ENCODE assay signal across 22 cellular contexts in genomic region chr5:68484307-68485068, GRCh38.
DNase-seq lines count a peak whose midpoint lies in the region; ATAC-seq and TF ChIP-seq lines count a peak whose summit lies in the region.
"Had no signal": no experiment of that assay in that cellular context is flagged by ENCODE, and none has a peak within 500 bp of the region (broad histone marks: within the 10 kb centered on the region; RNA-seq: fewer than 3 reads in every experiment).

No MANE protein-coding gene starts in this region.

- H3F3A ChIP-seq in GM23338 (replicated peaks; ENCODE audit: low read depth): no peaks in the 10 kb centered on the region

- H3K27ac ChIP-seq in brain microvascular endothelial cell: peak overlapping the region; percentile 32
- H3K27ac ChIP-seq in GM23338 (ENCODE audit: low read depth): no peak overlapping the region
- H3K27ac ChIP-seq in thyroid gland: no peak overlapping the region
- H3K27ac ChIP-seq: coronary artery, left lung, neutrophil, tibial nerve, WERI-Rb-1 had no signal

- TF ChIP-seq POLR2A in thyroid gland (IDR thresholded peaks at IDR 0.05): no peak

- intact Hi-C loops in thyroid gland (cut with DNase I): no loop called here

- peaks cover 20% of the 10 kb centered on the region for H3K9me2 ChIP-seq in GM23338 (ENCODE audit: insufficient read depth)

- H2AFZ ChIP-seq in GM23338: no peak overlapping the region

- H3K4me1 Mint-ChIP-seq in GM23338: no peaks in the 10 kb centered on the region

- H3K4me1 ChIP-seq in GM23338 (ENCODE audit: insufficient read depth) (no peaks in the 10 kb centered on the region), thyroid gland (no peaks in the 10 kb centered on the region)
- H3K4me1 ChIP-seq: left lung had no signal

- H3K9me3 Mint-ChIP-seq in GM23338: peaks cover 12% of the 10 kb centered on the region; the same call in 2 of the 3 replicates

- H3K4me3 ChIP-seq in HFF-Myc (replicated peaks; ENCODE audit: low read depth, low read length) (no peak overlapping the region), brain microvascular endothelial cell (ENCODE audit: low read depth, low read length) (no peak overlapping the region), GM23338 (no peak overlapping the region), thyroid gland (replicated peaks in 1 of 3) (no peak overlapping the region)
- H3K4me3 ChIP-seq: coronary artery, left lung, MG63, tibial nerve had no signal

- peak; percentile 86 for DNase-seq in AG09319 (ENCODE audit: extremely low read depth, low read depth)
- peak; percentile 56 for DNase-seq in HFF-Myc (ENCODE audit: extremely low read depth, low read depth)
- DNase-seq in brain microvascular endothelial cell: peak; percentile 20
- DNase-seq in iris pigment epithelial cell (ENCODE audit: low read depth): peak; percentile 84
- DNase-seq in GM23338 (ENCODE audit: low spot score): no peak
- no peak for DNase-seq in COLO829 (ENCODE audit: low spot score)
- DNase-seq in thyroid gland: no peak
- DNase-seq in 8988T: no peak
- DNase-seq: activated CD4-positive, alpha-beta T cell treated with anti-CD3 and anti-CD28 coated beads, Interleukin-2, amount 50 U/mL, for 4 hours; activated T-cell treated with anti-CD3 and anti-CD28 coated beads for 4 hours; AML-193; Calu3; left lung; MG63; NCI-H187; SIG-M5; stimulated activated naive CD4-positive, alpha-beta T cell treated with Interleukin-2 at 50 U/mL for 16 hours; WERI-Rb-1 had no signal

- no peak overlapping the region for H3K27ac Mint-ChIP-seq in GM23338
- H3K27ac Mint-ChIP-seq: T-helper 1 cell treated with Interleukin-12 subunit alpha and Interleukin-12 subunit beta and Interleukin-4 antibody, amounts not matched to agents 30 μg/mL and 1 μg/mL, for 36 hours had no signal

- H3K36me3 ChIP-seq in brain microvascular endothelial cell (replicated peaks) (no peaks in the 10 kb centered on the region), GM23338 (ENCODE audit: insufficient read depth) (peaks cover 6% of the 10 kb centered on the region; the same call in 1 of the 2 replicates), thyroid gland (no peaks in the 10 kb centered on the region)
- H3K36me3 ChIP-seq: left lung, MG63, neutrophil, tibial nerve, WERI-Rb-1 had no signal

- H3K4me2 ChIP-seq in GM23338: no peak overlapping the region

- ATAC-seq in GM23338: no peak
- ATAC-seq: left lung had no signal

- in situ Hi-C loops in brain microvascular endothelial cell (cut with HindIII; ENCODE audit: low pct_ligation_motif_present, low sequenced_read_pairs): no loop called here

- WGBS in thyroid gland, 2 donors: 86 to 87% methylated on average over 4 of the region's 4 CpGs

- no peaks in the 10 kb centered on the region for H3K27me3 ChIP-seq in brain microvascular endothelial cell (replicated peaks)
- no peaks in the 10 kb centered on the region for H3K27me3 ChIP-seq in GM23338 (ENCODE audit: insufficient read depth)
- no peaks in the 10 kb centered on the region for H3K27me3 ChIP-seq in thyroid gland
- H3K27me3 ChIP-seq: left lung, MG63, neutrophil, tibial nerve had no signal

- H3K27me3 Mint-ChIP-seq in GM23338 (ENCODE audit: insufficient read depth, low read depth, poor library complexity): peaks cover 5% of the 10 kb centered on the region

- no peak overlapping the region for H3K4me3 Mint-ChIP-seq in GM23338
- H3K4me3 Mint-ChIP-seq: T-helper 1 cell treated with Interleukin-12 subunit alpha and Interleukin-12 subunit beta and Interleukin-4 antibody, amounts not matched to agents 30 μg/mL and 1 μg/mL, for 36 hours had no signal

- no peaks in the 10 kb centered on the region for H3K79me2 ChIP-seq in GM23338 (replicated peaks; ENCODE audit: insufficient read depth)

- no peaks in the 10 kb centered on the region for H4K20me1 ChIP-seq in GM23338 (replicated peaks; ENCODE audit: insufficient read depth)

- TF ChIP-seq CTCF in AG09319 (IDR thresholded peaks at IDR 0.05; ENCODE audit: low read depth, low read length) (no peak), HFF-Myc (IDR thresholded peaks at IDR 0.05; ENCODE audit: low read depth, low read length, missing control alignments) (no peak), brain microvascular endothelial cell (IDR thresholded peaks at IDR 0.05; ENCODE audit: low read depth, low read length, missing control alignments) (no peak), GM23338 (conservative IDR thresholded peaks at IDR 0.05; ENCODE audit: low read depth in 2 of 2) (no peak), thyroid gland (IDR thresholded peaks at IDR 0.05) (no peak)

- H3K36me3 Mint-ChIP-seq in GM23338 (ENCODE audit: low read depth): peaks cover 16% of the 10 kb centered on the region; the same call in 2 of the 3 replicates

- no peaks in the 10 kb centered on the region for H3K9me3 ChIP-seq in thyroid gland
- H3K9me3 ChIP-seq: neutrophil had no signal

TF ChIP-seq in GM23338, 12 proteins besides CTCF, POLR2A, EP300 and RAD21 (continues in another document):
- TF ChIP-seq JUNB (IDR thresholded peaks at IDR 0.05; ENCODE audit: unreplicated experiment): no peak
- no peak for TF ChIP-seq NANOG (IDR thresholded peaks at IDR 0.05; ENCODE audit: borderline replicate concordance)
- no peak for TF ChIP-seq CREB1 (CRISPR knock-in tag; IDR thresholded peaks at IDR 0.05; ENCODE audit: low read depth)
- no peak for TF ChIP-seq REST (IDR thresholded peaks at IDR 0.05; ENCODE audit: unreplicated experiment)

Comparison
In these comparisons a context has a peak if more than half of its experiments do, and no peak if none do; other contexts are left out.
1. DNase-seq: peak in AG09319 (single experiment), HFF-Myc (single experiment), brain microvascular endothelial cell (single experiment) and iris pigment epithelial cell (single experiment); none in GM23338 (single experiment), COLO829 (single experiment), thyroid gland (0 of 2) and 8988T (single experiment).